In genomic region chrX:119391279-119391678, GRCh38 we compare ENCODE assay signal across 11 cellular contexts. TPM values are rescaled to one million over a fixed set of nuclear protein-coding genes. Genes with fewer than 3 reads are reported as not detected.
A peak's percentile ranks its signal among the peaks of the same experiment; 100 is the strongest.
DNase-seq lines count a peak whose midpoint lies in the region; ATAC-seq, FAIRE-seq and TF ChIP-seq lines count a peak whose summit lies in the region.
"Had no signal": no experiment of that assay in that cellular context is flagged by ENCODE, and none has a peak within 500 bp of the region (broad histone marks: within the 10 kb centered on the region; RNA-seq: fewer than 3 reads in every experiment).

No MANE protein-coding gene starts in this region.

- no peaks in the 10 kb centered on the region for H3F3A ChIP-seq in GM23338 (replicated peaks; ENCODE audit: low read depth)

- H3K4me1 ChIP-seq in GM23338 (ENCODE audit: insufficient read depth) = no peaks in the 10 kb centered on the region; the same call in 1 of the 2 replicates
- peaks cover 25% of the 10 kb centered on the region for H3K4me1 ChIP-seq in HepG2 (ENCODE audit: insufficient read depth, low read length)

- no peak overlapping the region for H2AFZ ChIP-seq in GM23338
- H2AFZ ChIP-seq in HepG2 (ENCODE audit: low read length) = no peak overlapping the region

- 80% methylated on average over 4 of the region's 8 CpGs for WGBS in HepG2 (ENCODE audit: low lambda C conversion rate)

- H3K9me3 Mint-ChIP-seq in Calu3 (ENCODE audit: low read depth, unreplicated experiment) (no peaks in the 10 kb centered on the region), GM23338 (peaks cover 7% of the 10 kb centered on the region)
- H3K9me3 Mint-ChIP-seq: stimulated activated naive CD8-positive, alpha-beta T cell treated with anti-CD3 and anti-CD28 coated beads, Interleukin-15, Interleukin-2, amounts not matched to agents 100 ng/mL and 50 ng/mL, for 24 hours had no signal

- H3K4me1 Mint-ChIP-seq in Calu3 (ENCODE audit: low read depth, unreplicated experiment) (peaks cover 14% of the 10 kb centered on the region), GM23338 (peaks cover 10% of the 10 kb centered on the region)

- H3K36me3 ChIP-seq in GM23338 (ENCODE audit: insufficient read depth) (no peaks in the 10 kb centered on the region), WERI-Rb-1 (no peaks in the 10 kb centered on the region), HepG2 (replicated peaks in 1 of 2; ENCODE audit: control insufficient read depth in 1 of 2, insufficient read depth in 2 of 2, low read length in 2 of 2) (no peaks in the 10 kb centered on the region)

- no peak for TF ChIP-seq EP300 in HepG2 (IDR thresholded peaks at IDR 0.05; ENCODE audit: low read depth in 2 of 2, low read length in 2 of 2)
- no peak for TF ChIP-seq EP300 in HepG2 (CRISPR knock-in tag; IDR thresholded peaks at IDR 0.05; ENCODE audit: borderline replicate concordance)

- H3K36me3 Mint-ChIP-seq in Calu3 (ENCODE audit: insufficient read depth, unreplicated experiment) = no peaks in the 10 kb centered on the region
- H3K36me3 Mint-ChIP-seq in GM23338 (ENCODE audit: low read depth) = no peaks in the 10 kb centered on the region; the same call in 2 of the 3 replicates

- no peaks in the 10 kb centered on the region for H3K79me2 ChIP-seq in GM23338 (replicated peaks; ENCODE audit: insufficient read depth)
- H3K79me2 ChIP-seq in HepG2 (ENCODE audit: insufficient read depth, low read length) = no peaks in the 10 kb centered on the region

- BruUV-seq in Calu3 (replicated peaks; lab: Mats Ljungman, UMichigan) (no TSS peak), HepG2 (replicated peaks; lab: Mats Ljungman, UMichigan) (no TSS peak)

- H3K27ac Mint-ChIP-seq in Calu3 (ENCODE audit: unreplicated experiment) (no peak overlapping the region), GM23338 (no peak overlapping the region)
- H3K27ac Mint-ChIP-seq: stimulated activated naive CD8-positive, alpha-beta T cell treated with anti-CD3 and anti-CD28 coated beads, Interleukin-15, Interleukin-2, amounts not matched to agents 100 ng/mL and 50 ng/mL, for 24 hours had no signal

- H4K20me1 ChIP-seq in GM23338 (replicated peaks; ENCODE audit: insufficient read depth) = no peaks in the 10 kb centered on the region
- H4K20me1 ChIP-seq in HepG2 (ENCODE audit: insufficient read depth, low read length) = no peaks in the 10 kb centered on the region

- H3K4me2 ChIP-seq in GM23338 = no peak overlapping the region
- no peak overlapping the region for H3K4me2 ChIP-seq in HepG2 (ENCODE audit: low read depth, low read length)

- H3K9me3 ChIP-seq in WERI-Rb-1 (ENCODE audit: severe bottlenecking) (no peaks in the 10 kb centered on the region), HepG2 (ENCODE audit: low read length) (no peaks in the 10 kb centered on the region)

- no peak for FAIRE-seq in HepG2 (lab: Jason Lieb, UNC)

- in situ Hi-C loops in HepG2 (cut with HindIII; ENCODE audit: extremely low pct_ligation_motif_present, low pct_unique_long_range_greater_than_20kb) = no loop called here

- H3K4me3 ChIP-seq in GM23338 (no peak overlapping the region), WERI-Rb-1 (ENCODE audit: low read depth, low read length) (no peak overlapping the region), HepG2 (replicated peaks in 1 of 3; ENCODE audit: insufficient read depth in 1 of 3, low read depth in 2 of 3, low read length in 3 of 3) (no peak overlapping the region)
- H3K4me3 ChIP-seq: coronary artery had no signal

- DNase-seq in Calu3 (peak; percentile 47), GM23338 (ENCODE audit: low spot score) (peak; percentile 41), WERI-Rb-1 (peak; percentile 9), HepG2 (ENCODE audit: low spot score) (peak; percentile 22), left cardiac atrium (no peak), sciatic nerve (ENCODE audit: low spot score) (no peak)
- DNase-seq: KG1 had no signal

- CTCF ChIA-PET in Calu3 (lab: Charles Lee) (no interaction called here), HepG2 (lab: Yijun Ruan, JAX; ENCODE audit: low intra/inter-chr PET ratio, low total read pairs) (no interaction called here)

- no peak for TF ChIP-seq RAD21 in HepG2 (CRISPR knock-in tag; IDR thresholded peaks at IDR 0.05)

- no peaks in the 10 kb centered on the region for H3K9me2 ChIP-seq in GM23338 (ENCODE audit: insufficient read depth)

- H3K27me3 Mint-ChIP-seq in Calu3 (ENCODE audit: unreplicated experiment) (no peaks in the 10 kb centered on the region), GM23338 (ENCODE audit: insufficient read depth, low read depth, poor library complexity) (no peaks in the 10 kb centered on the region)
- H3K27me3 Mint-ChIP-seq: stimulated activated naive CD8-positive, alpha-beta T cell treated with anti-CD3 and anti-CD28 coated beads, Interleukin-15, Interleukin-2, amounts not matched to agents 100 ng/mL and 50 ng/mL, for 24 hours had no signal

- no peak overlapping the region for H3K9ac ChIP-seq in HepG2 (ENCODE audit: insufficient read depth, low read depth, low read length)

- H3K4me3 Mint-ChIP-seq in Calu3 (ENCODE audit: low read depth, unreplicated experiment) = no peak overlapping the region
- H3K4me3 Mint-ChIP-seq in GM23338 = no peak overlapping the region
- H3K4me3 Mint-ChIP-seq: stimulated activated naive CD8-positive, alpha-beta T cell treated with anti-CD3 and anti-CD28 coated beads, Interleukin-15, Interleukin-2, amounts not matched to agents 100 ng/mL and 50 ng/mL, for 24 hours had no signal

- intact Hi-C loops in Calu3 (cut with micrococcal nuclease; ENCODE audit: unreplicated experiment) (loop anchor here (5.0 kb wide), 1 partner anchor 76 kb away; the partner anchor contains the start of gene SLC25A5), HepG2 (cut with micrococcal nuclease; ENCODE audit: unreplicated experiment) (loop anchor here (1.0 kb wide), 1 partner anchor 65 kb away; no protein-coding TSS in a partner anchor), left cardiac atrium (cut with DNase I) (no loop called here), sciatic nerve (cut with DNase I) (no loop called here)

- H3K27me3 ChIP-seq in GM23338 (ENCODE audit: insufficient read depth) (no peaks in the 10 kb centered on the region), WERI-Rb-1 (ENCODE audit: insufficient read depth, low read depth, severe bottlenecking) (peaks cover 6% of the 10 kb centered on the region), HepG2 (ENCODE audit: control insufficient read depth in 1 of 2, insufficient read depth in 2 of 2, low read length in 2 of 2) (no peaks in the 10 kb centered on the region)

- no peak overlapping the region for H3K27ac ChIP-seq in GM23338 (ENCODE audit: low read depth)
- H3K27ac ChIP-seq in WERI-Rb-1 = no peak overlapping the region
- no peak overlapping the region for H3K27ac ChIP-seq in HepG2 (ENCODE audit: extremely low read length, insufficient read depth, low read length)
- H3K27ac ChIP-seq: coronary artery had no signal

- TF ChIP-seq CTCF in Calu3 (IDR thresholded peaks at IDR 0.05; ENCODE audit: unreplicated experiment) (peak; percentile 16), GM23338 (conservative IDR thresholded peaks at IDR 0.05; ENCODE audit: low read depth in 2 of 2) (peak; percentile 32 to 55; a peak in 3 of 4 replicates), WERI-Rb-1 (IDR thresholded peaks at IDR 0.05; ENCODE audit: low read depth, low read length) (peak; percentile 30; the same call in 1 of the 2 replicates), HepG2 (CRISPR knock-in tag; IDR thresholded peaks at IDR 0.05) (peak; percentile 37)

- ATAC-seq in GM23338 (peak; percentile 25; the same call in 2 of the 3 replicates), HepG2 (no peak), GM19395 (IDR thresholded peaks at IDR 0.05; ENCODE audit: unreplicated experiment) (no peak), GM18861 (IDR thresholded peaks at IDR 0.05; ENCODE audit: unreplicated experiment) (no peak), left cardiac atrium (no peak), sciatic nerve (no peak)

- POLR2A ChIA-PET in HepG2 (lab: Yijun Ruan, JAX) = no interaction called here

- no peak for TF ChIP-seq POLR2A in HepG2 (IDR thresholded peaks at IDR 0.05; ENCODE audit: insufficient read depth in 1 of 2, low read depth in 2 of 2, low read length in 2 of 2)

TF ChIP-seq in GM23338, 12 proteins besides CTCF, POLR2A, EP300 and RAD21 (continues in another document):
- no peak for TF ChIP-seq EZH2phosphoT487 (IDR thresholded peaks at IDR 0.05; ENCODE audit: unreplicated experiment)

TF ChIP-seq in HepG2, 621 proteins besides CTCF, POLR2A, EP300 and RAD21 (continues in another document):
- TF ChIP-seq CHCHD3 (CRISPR knock-in tag; IDR thresholded peaks at IDR 0.05) (no peak), U2AF2 (IDR thresholded peaks at IDR 0.05; ENCODE audit: low read depth, low read length) (no peak)

RNA-seq across cellular contexts. Expression of gene SLC25A43, which starts 7.9 kb away (rescaled TPM):
- total RNA-seq in Calu3 (2022) (14.3 and 15.5 TPM in 2 replicates), HepG2 (2016; rRNA removed; fragmentation: Illumina TruSeq; extraction: Trizol) (13.2 and 14.1 TPM in 2 replicates), left cardiac atrium (1 to 10 TPM; 4.4 to 8.0 TPM), sciatic nerve (20.3 TPM)
- total RNA-seq in GM23338 (2014; rRNA removed; shearing (Covaris generic)) = 8.9 and 12.7 TPM in 2 replicates
- polyA plus RNA-seq in GM23338 (2016; fragmentation: Nextera tagmentation; extraction: Ambion mirVana) (7.1 and 8.7 TPM in 2 replicates), HepG2 (2011; rRNA removed) (5.8 and 6.4 TPM in 2 replicates)
- total RNA-seq in HepG2 (2016; cell fraction: cytosol; rRNA removed; fragmentation: Illumina TruSeq; extraction: Trizol; ENCODE audit: low read depth) = 7.9 and 9.2 TPM in 2 replicates
- total RNA-seq in HepG2 (2016; cell fraction: insoluble cytoplasmic fraction; rRNA removed; fragmentation: Illumina TruSeq; extraction: Trizol) = 12.2 and 13.4 TPM in 2 replicates
- 24.3 and 26.0 TPM in 2 replicates for total RNA-seq in HepG2 (2016; cell fraction: membrane; rRNA removed; fragmentation: Illumina TruSeq; extraction: Trizol)
- 6.0 and 6.9 TPM in 2 replicates for total RNA-seq in HepG2 (2016; cell fraction: nucleus; rRNA removed; fragmentation: Illumina TruSeq; extraction: Trizol)
- 5.1 and 7.7 TPM in 2 replicates for polyA plus RNA-seq in HepG2 (2011; cell fraction: cytosol; rRNA removed)
- 2.9 and 3.3 TPM in 2 replicates for polyA plus RNA-seq in HepG2 (2011; cell fraction: nucleus; rRNA removed)
- polyA plus RNA-seq in HepG2 (2012) = 7.8 TPM in 2 replicates
- 12.5 and 12.9 TPM in 2 replicates for polyA plus RNA-seq in HepG2 (2016; cell fraction: cytosol; fragmentation: Illumina TruSeq; extraction: Trizol; ENCODE audit: low read depth)
- 17.1 and 19.8 TPM in 2 replicates for polyA plus RNA-seq in HepG2 (2016; cell fraction: insoluble cytoplasmic fraction; fragmentation: Illumina TruSeq; extraction: Trizol; ENCODE audit: low read depth)
- polyA plus RNA-seq in HepG2 (2016; cell fraction: membrane; fragmentation: Illumina TruSeq; extraction: Trizol; ENCODE audit: low read depth) = 23.4 and 29.4 TPM in 2 replicates
- polyA plus RNA-seq in HepG2 (2016; cell fraction: nucleus; fragmentation: Illumina TruSeq; extraction: Trizol; ENCODE audit: insufficient read depth, low read depth) = 12.5 and 13.3 TPM in 2 replicates
- polyA minus RNA-seq in HepG2 (2011; rRNA and poly(A)+ RNA removed; ENCODE audit: low replicate concordance) = 4.5 and 7.1 TPM in 2 replicates
- 3.7 and 4.6 TPM in 2 replicates for polyA minus RNA-seq in HepG2 (2011; cell fraction: cytosol; rRNA and poly(A)+ RNA removed)
- 2.4 and 3.4 TPM in 2 replicates for polyA minus RNA-seq in HepG2 (2011; cell fraction: nucleus; rRNA and poly(A)+ RNA removed)

Comparison
In these comparisons a context has a peak if more than half of its experiments do, and no peak if none do; other contexts are left out.
1. DNase-seq: peak in Calu3 (single experiment), GM23338 (single experiment), WERI-Rb-1 (single experiment) and HepG2 (single experiment); none in left cardiac atrium (single experiment) and sciatic nerve (single experiment).
2. intact Hi-C loops: an anchor here in Calu3 (5.0 kb wide) and HepG2 (1.0 kb wide); none called in left cardiac atrium and sciatic nerve.
3. Peak in every context shown above with its lines, with median percentiles within 50 percentile points of each other: CTCF ChIP-seq.